ENCODE assay signal across 12 cellular contexts in genomic region chr20:62768815-62769287, GRCh38. TPM values are rescaled to one million over a fixed set of nuclear protein-coding genes. Genes with fewer than 3 reads are reported as not detected.
DNase-seq lines count a peak whose midpoint lies in the region; ATAC-seq and TF ChIP-seq lines count a peak whose summit lies in the region.
"Had no signal": no experiment of that assay in that cellular context is flagged by ENCODE, and none has a peak within 500 bp of the region (broad histone marks: within the 10 kb centered on the region; RNA-seq: fewer than 3 reads in every experiment).

No MANE protein-coding gene starts in this region.

- no peak overlapping the region for H3K27ac ChIP-seq in transverse colon

- no peak overlapping the region for H3K4me3 ChIP-seq in transverse colon

- TF ChIP-seq CTCF in transverse colon (IDR thresholded peaks at IDR 0.05), result no peak

- intact Hi-C loops in transverse colon (cut with DNase I; ENCODE audit: low total_unique reads), result no loop called here

- no peak for TF ChIP-seq EP300 in transverse colon (IDR thresholded peaks at IDR 0.05; ENCODE audit: low read depth)

- DNase-seq in NCI-H1417 (lab: John Stamatoyannopoulos, UW), result peak in 2 of 3 experiments; percentile 18 to 42
- no peak for DNase-seq in NCI-H1417 treated with DMSO at 0.1 percent for 48 hours (lab: John Stamatoyannopoulos, UW)
- peak; percentile 57 for DNase-seq in amniotic stem cell (lab: John Stamatoyannopoulos, UW)
- peak; percentile 12 for DNase-seq in kidney glomerular epithelial cell (lab: John Stamatoyannopoulos, UW)
- peak; percentile 41 for DNase-seq in transverse colon
- DNase-seq in medulla oblongata (ENCODE audit: extremely low spot score), result no peak
- no peak for DNase-seq in NK-92 treated with Interleukin-12 subunit alpha and Interleukin-12 subunit beta, amount 100 ng/mL, for 24 hours (lab: John Stamatoyannopoulos, UW)
- DNase-seq: activated CD4-positive, alpha-beta T cell treated with anti-CD3 and anti-CD28 coated beads, Interleukin-2, amount 50 U/mL, for 1 hour; activated naive CD8-positive, alpha-beta T cell treated with anti-CD3 and anti-CD28 coated beads, Interleukin-2, amount 10 ng/mL, durations not matched to agents 7 days and 5 days; GDM1 had no signal

- peaks cover 0 to 3% (median 0%) of the 10 kb centered on the region in 4 donors for H3K4me1 ChIP-seq in transverse colon

- H3K36me3 ChIP-seq in transverse colon, result no peaks in the 10 kb centered on the region

- no peaks in the 10 kb centered on the region for H3K9me3 ChIP-seq in transverse colon

- WGBS in transverse colon (ENCODE audit: low coverage in 1 of 2), 2 donors, result 19% methylated on average over 9 of the region's 11 CpGs; no CpG with 5 or more reads in 1 of the 2 donors

- no peak for TF ChIP-seq POLR2A in transverse colon (IDR thresholded peaks at IDR 0.05)

- H3K27me3 ChIP-seq in transverse colon, result peaks cover 11% of the 10 kb centered on the region

- in situ Hi-C loops in transverse colon (cut with MboI; ENCODE audit: low pct_ligation_motif_present in 1 of 4, low pct_unique_long_range_greater_than_20kb in 1 of 4, low sequenced_read_pairs in 3 of 4), result no loop called here

- no peak for ATAC-seq in HG03571 (IDR thresholded peaks at IDR 0.05; ENCODE audit: unreplicated experiment)
- ATAC-seq: esophagus mucosa had no signal

RNA-seq across cellular contexts. Expression of gene MRGBP, which starts 27.4 kb away (rescaled TPM):
- total RNA-seq in transverse colon, result 10 to 100 TPM; 10.8 to 13.0 (median 11.9) TPM

RNA-seq across cellular contexts. Expression of gene OGFR, which starts 35.8 kb away (rescaled TPM):
- total RNA-seq in transverse colon, result 100 to 1,000 TPM in 1 of 4 donors, 10 to 100 TPM in 3; 55.2 to 137 (median 71.1) TPM

RNA-seq across cellular contexts. Expression of gene COL9A3, which starts 48.0 kb away (rescaled TPM):
- 100 to 1,000 TPM in 1 of 4 donors, 10 to 100 TPM in 1, 1 to 10 TPM in 2; 6.0 to 223 (median 8.0) TPM for total RNA-seq in transverse colon

Comparison
In these comparisons a context has a peak if more than half of its experiments do, and no peak if none do; other contexts are left out.
1. DNase-seq: peak in NCI-H1417 (2 of 3), amniotic stem cell (single experiment), kidney glomerular epithelial cell (single experiment) and transverse colon (single experiment); none in NCI-H1417 treated with DMSO at 0.1 percent for 48 hours (single experiment), medulla oblongata (single experiment) and NK-92 treated with Interleukin-12 subunit alpha and Interleukin-12 subunit beta, amount 100 ng/mL, for 24 hours (single experiment).